31 cellular contexts compared by ENCODE assay signal in genomic region chr1:234072793-234073192, GRCh38.
"Had no signal": no experiment of that assay in that cellular context is flagged by ENCODE, and none has a peak within 500 bp of the region (broad histone marks: within the 10 kb centered on the region; RNA-seq: fewer than 3 reads in every experiment).

No MANE protein-coding gene starts in this region.

- H3K4me3 ChIP-seq: ascending aorta, body of pancreas, breast epithelium had no signal

- H3K27ac ChIP-seq: ascending aorta, body of pancreas, breast epithelium had no signal

- H3K27me3 ChIP-seq: ascending aorta, body of pancreas, breast epithelium had no signal

- H3K9me3 ChIP-seq: ascending aorta, body of pancreas, breast epithelium had no signal

- H3K4me3 Mint-ChIP-seq: activated CD4-positive, alpha-beta T cell treated with anti-CD3 and anti-CD28 coated beads, Interleukin-2, amount 10 ng/mL, durations not matched to agents 24 days and 14 days; activated CD8-positive, alpha-beta T cell treated with anti-CD3 and anti-CD28 coated beads for 36 hours; activated naive CD4-positive, alpha-beta T cell treated with anti-CD3 and anti-CD28 coated beads, Interleukin-2, amount 50 U/mL, for 24 hours; activated naive CD8-positive, alpha-beta T cell treated with anti-CD3 and anti-CD28 coated beads, Interleukin-2, amount 10 ng/mL, durations not matched to agents 7 days and 5 days; activated T-cell treated with anti-CD3 and anti-CD28 coated beads, Interleukin-2, amount 50 U/mL, for 72 hours; activated T-helper 17 cell treated with anti-CD3 and anti-CD28 coated beads, Interleukin-2, amount 50 U/mL, for 72 hours; T-helper 2 cell treated with Interferon-gamma antibody and Interleukin-4, amounts not matched to agents 5 μg/mL and 100 μg/mL, for 36 hours had no signal

- H3K9me3 Mint-ChIP-seq: activated CD4-positive, alpha-beta T cell treated with anti-CD3 and anti-CD28 coated beads, Interleukin-2, amount 10 ng/mL, durations not matched to agents 24 days and 14 days; activated CD8-positive, alpha-beta T cell treated with anti-CD3 and anti-CD28 coated beads for 36 hours; activated naive CD4-positive, alpha-beta T cell treated with anti-CD3 and anti-CD28 coated beads, Interleukin-2, amount 50 U/mL, for 24 hours; activated T-cell treated with anti-CD3 and anti-CD28 coated beads, Interleukin-2, amount 50 U/mL, for 72 hours; activated T-helper 17 cell treated with anti-CD3 and anti-CD28 coated beads, Interleukin-2, amount 50 U/mL, for 72 hours; T-helper 2 cell treated with Interferon-gamma antibody and Interleukin-4, amounts not matched to agents 5 μg/mL and 100 μg/mL, for 36 hours had no signal

- H3K36me3 ChIP-seq: ascending aorta, breast epithelium had no signal

- DNase-seq: activated CD4-positive, alpha-beta T cell treated with anti-CD3 and anti-CD28 coated beads, Interleukin-2, amount 10 ng/mL, durations not matched to agents 24 days and 14 days; activated CD4-positive, alpha-beta T cell treated with anti-CD3 and anti-CD28 coated beads, Interleukin-2, amount 50 U/mL, for 4 hours; activated CD8-positive, alpha-beta T cell treated with anti-CD3 and anti-CD28 coated beads for 36 hours; activated gamma-delta T cell; activated naive CD4-positive, alpha-beta T cell treated with Interleukin-2 at 50 U/mL for 16 hours; activated naive CD8-positive, alpha-beta T cell treated with anti-CD3 and anti-CD28 coated beads, Interleukin-2, amount 10 ng/mL, durations not matched to agents 7 days and 5 days; activated T-cell treated with anti-CD3 and anti-CD28 coated beads, Interleukin-2, amount 50 U/mL, for 1 hour; activated T-cell treated with anti-CD3 and anti-CD28 coated beads, Interleukin-2, amount 50 U/mL, for 72 hours; amygdala; body of pancreas; Karpas-422; KBM-7; MM.1S; MV-4-11; NCI-H1092; NCI-H1436 treated with DMSO at 0.1 percent for 48 hours; NCI-H1694 treated with DMSO at 0.1 percent for 48 hours; NCI-H2029; NCI-H2171; NCI-H510A; NCI-H526; NCI-H748 treated with DMSO at 0.1 percent for 48 hours; NK-92 treated with Interleukin-12 subunit alpha and Interleukin-12 subunit beta, amount 100 ng/mL, for 24 hours; PC-3; Right ventricle myocardium superior; SW 1271 had no signal

- H3K4me1 ChIP-seq: ascending aorta, body of pancreas, breast epithelium had no signal

- H3K27me3 Mint-ChIP-seq: activated CD8-positive, alpha-beta T cell treated with anti-CD3 and anti-CD28 coated beads for 36 hours; activated naive CD8-positive, alpha-beta T cell treated with anti-CD3 and anti-CD28 coated beads, Interleukin-2, amount 10 ng/mL, durations not matched to agents 7 days and 5 days had no signal

- ATAC-seq: activated CD8-positive, alpha-beta T cell treated with anti-CD3 and anti-CD28 coated beads for 36 hours; activated T-cell treated with anti-CD3 and anti-CD28 coated beads, Interleukin-2, amount 50 U/mL, for 72 hours; activated T-helper 17 cell treated with anti-CD3 and anti-CD28 coated beads, Interleukin-2, amount 50 U/mL, for 72 hours; body of pancreas; PC-3 had no signal

- H3K4me1 Mint-ChIP-seq: activated CD4-positive, alpha-beta T cell treated with anti-CD3 and anti-CD28 coated beads, Interleukin-2, amount 10 ng/mL, durations not matched to agents 24 days and 14 days; activated naive CD4-positive, alpha-beta T cell treated with anti-CD3 and anti-CD28 coated beads, Interleukin-2, amount 50 U/mL, for 24 hours; activated naive CD8-positive, alpha-beta T cell treated with anti-CD3 and anti-CD28 coated beads, Interleukin-2, amount 10 ng/mL, durations not matched to agents 7 days and 5 days; activated T-helper 17 cell treated with anti-CD3 and anti-CD28 coated beads, Interleukin-2, amount 50 U/mL, for 72 hours had no signal

- H3K27ac Mint-ChIP-seq: activated CD4-positive, alpha-beta T cell treated with anti-CD3 and anti-CD28 coated beads, Interleukin-2, amount 10 ng/mL, durations not matched to agents 24 days and 14 days; activated CD8-positive, alpha-beta T cell treated with anti-CD3 and anti-CD28 coated beads for 36 hours; activated naive CD8-positive, alpha-beta T cell treated with anti-CD3 and anti-CD28 coated beads, Interleukin-2, amount 10 ng/mL, durations not matched to agents 7 days and 5 days; activated T-cell treated with anti-CD3 and anti-CD28 coated beads, Interleukin-2, amount 50 U/mL, for 72 hours; activated T-helper 17 cell treated with anti-CD3 and anti-CD28 coated beads, Interleukin-2, amount 50 U/mL, for 72 hours; T-helper 2 cell treated with Interferon-gamma antibody and Interleukin-4, amounts not matched to agents 5 μg/mL and 100 μg/mL, for 36 hours had no signal

- H3K36me3 Mint-ChIP-seq: activated naive CD4-positive, alpha-beta T cell treated with anti-CD3 and anti-CD28 coated beads, Interleukin-2, amount 50 U/mL, for 24 hours; activated naive CD8-positive, alpha-beta T cell treated with anti-CD3 and anti-CD28 coated beads, Interleukin-2, amount 10 ng/mL, durations not matched to agents 7 days and 5 days had no signal
